ENCODE assay signal across 22 cellular contexts in genomic region chr6:153568601-153569000, GRCh38.
DNase-seq lines count a peak whose midpoint lies in the region; ATAC-seq and TF ChIP-seq lines count a peak whose summit lies in the region.
"Had no signal": no experiment of that assay in that cellular context is flagged by ENCODE, and none has a peak within 500 bp of the region (broad histone marks: within the 10 kb centered on the region; RNA-seq: fewer than 3 reads in every experiment).

No MANE protein-coding gene starts in this region.

- peak overlapping the region; percentile 75 for H3K27ac ChIP-seq in SK-N-MC
- H3K27ac ChIP-seq in neural progenitor cell: no peak overlapping the region
- H3K27ac ChIP-seq: adrenal gland, heart right ventricle, SJCRH30, stomach had no signal

- POLR2A ChIA-PET in BJ (lab: Charles Lee): no interaction called here

- H3K4me3 ChIP-seq in BJ (ENCODE audit: low read depth, low read length) (no peak overlapping the region), SK-N-MC (peak overlapping the region; percentile 61), epithelial cell of esophagus (ENCODE audit: low read length) (no peak overlapping the region), neural progenitor cell (no peak overlapping the region)
- H3K4me3 ChIP-seq: adrenal gland, heart right ventricle, SJCRH30, stomach had no signal

- H2AFZ ChIP-seq in neural progenitor cell (replicated peaks): peak overlapping the region; percentile 3

- H3K36me3 ChIP-seq in BJ (ENCODE audit: control insufficient read depth, insufficient read depth, low read length): no peaks in the 10 kb centered on the region
- H3K36me3 ChIP-seq in SK-N-MC (ENCODE audit: insufficient read depth, low read length): no peaks in the 10 kb centered on the region
- no peaks in the 10 kb centered on the region for H3K36me3 ChIP-seq in neural progenitor cell
- H3K36me3 ChIP-seq: adrenal gland, heart right ventricle, SJCRH30, stomach had no signal

- H3K9me3 Mint-ChIP-seq in neural progenitor cell: no peaks in the 10 kb centered on the region
- H3K9me3 Mint-ChIP-seq: activated T-helper 17 cell treated with anti-CD3 and anti-CD28 coated beads, Interleukin-2, amount 50 U/mL, for 72 hours had no signal

- peaks cover 2% of the 10 kb centered on the region for H3K27me3 Mint-ChIP-seq in neural progenitor cell (ENCODE audit: insufficient read depth, low read depth)
- H3K27me3 Mint-ChIP-seq: activated T-helper 17 cell treated with anti-CD3 and anti-CD28 coated beads, Interleukin-2, amount 50 U/mL, for 72 hours had no signal

- no peaks in the 10 kb centered on the region for H3K4me1 Mint-ChIP-seq in neural progenitor cell
- H3K4me1 Mint-ChIP-seq: activated T-helper 17 cell treated with anti-CD3 and anti-CD28 coated beads, Interleukin-2, amount 50 U/mL, for 72 hours; natural killer cell had no signal

- no peaks in the 10 kb centered on the region for H3K4me1 ChIP-seq in neural progenitor cell
- H3K4me1 ChIP-seq: adrenal gland, Caco-2, stomach had no signal

- DNase-seq in BJ (ENCODE audit: low read depth): peak; percentile 76
- peak; percentile 20 for DNase-seq in SK-N-MC (ENCODE audit: low read depth, low spot score)
- peak; percentile 2 for DNase-seq in epithelial cell of esophagus (ENCODE audit: low read depth)
- DNase-seq in neural progenitor cell (ENCODE audit: low spot score): no peak
- no peak for DNase-seq in G401 (ENCODE audit: low spot score)
- DNase-seq: activated CD4-positive, CD25-positive, alpha-beta regulatory T cell treated with anti-CD3 and anti-CD28 coated beads, Interleukin-2, amount 50 U/mL, for 72 hours; adrenal gland; Caco-2; EL; heart right ventricle; IMR-90; mammary epithelial cell; natural killer cell; NCI-H1930; SJCRH30; stimulated activated CD4-positive, alpha-beta T cell treated with anti-CD3 and anti-CD28 coated beads, Interleukin-1b, Interleukin-23, amount 100 ng/mL, for 48 hours; stomach; T-helper 9 cell had no signal

- H3K4me3 Mint-ChIP-seq in neural progenitor cell: no peak overlapping the region
- H3K4me3 Mint-ChIP-seq: activated T-helper 17 cell treated with anti-CD3 and anti-CD28 coated beads, Interleukin-2, amount 50 U/mL, for 72 hours; natural killer cell had no signal

- in situ Hi-C loops in G401 (cut with HindIII; ENCODE audit: low sequenced_read_pairs): no loop called here

- no peaks in the 10 kb centered on the region for H3K36me3 Mint-ChIP-seq in neural progenitor cell
- H3K36me3 Mint-ChIP-seq: natural killer cell had no signal

- ATAC-seq in esophagus mucosa (no peak), HG03039 (IDR thresholded peaks at IDR 0.05; ENCODE audit: unreplicated experiment) (no peak), GM19397 (IDR thresholded peaks at IDR 0.05; ENCODE audit: unreplicated experiment) (no peak)
- ATAC-seq: activated T-helper 17 cell treated with anti-CD3 and anti-CD28 coated beads, Interleukin-2, amount 50 U/mL, for 72 hours; heart right ventricle; natural killer cell had no signal

- no peak overlapping the region for H3K4me2 ChIP-seq in neural progenitor cell

- H3K79me2 ChIP-seq in neural progenitor cell (ENCODE audit: low read depth): no peaks in the 10 kb centered on the region

- CTCF ChIA-PET in BJ (lab: Yijun Ruan, JAX): interaction anchor here (1.1 kb wide), 1 partner anchor 15 kb away, joined by 3 read pairs; no protein-coding TSS in a partner anchor

- H3K27me3 ChIP-seq in BJ (ENCODE audit: control insufficient read depth, insufficient read depth, low read length) (no peaks in the 10 kb centered on the region), neural progenitor cell (no peaks in the 10 kb centered on the region)
- H3K27me3 ChIP-seq: adrenal gland, heart right ventricle, SJCRH30, stomach had no signal

- no peak for TF ChIP-seq CTCF in BJ (IDR thresholded peaks at IDR 0.05; ENCODE audit: insufficient read depth, low read depth, low read length)
- no peak for TF ChIP-seq CTCF in epithelial cell of esophagus (IDR thresholded peaks at IDR 0.05; ENCODE audit: insufficient read depth, low read depth, low read length, missing control alignments)
- TF ChIP-seq CTCF in neural progenitor cell (IDR thresholded peaks at IDR 0.05): no peak

- no peaks in the 10 kb centered on the region for H3F3A ChIP-seq in neural progenitor cell (ENCODE audit: low read depth)

- no peaks in the 10 kb centered on the region for H4K20me1 ChIP-seq in neural progenitor cell (ENCODE audit: low read depth)

- H3K27ac Mint-ChIP-seq in neural progenitor cell: no peak overlapping the region
- H3K27ac Mint-ChIP-seq: activated T-helper 17 cell treated with anti-CD3 and anti-CD28 coated beads, Interleukin-2, amount 50 U/mL, for 72 hours; natural killer cell had no signal

- H3K9me3 ChIP-seq in SK-N-MC (ENCODE audit: low read depth, low read length) (no peaks in the 10 kb centered on the region), neural progenitor cell (ENCODE audit: low read depth) (no peaks in the 10 kb centered on the region)
- H3K9me3 ChIP-seq: adrenal gland, Caco-2, heart right ventricle, SJCRH30, stomach had no signal

- no peak overlapping the region for H3K9ac ChIP-seq in SK-N-MC (ENCODE audit: insufficient read length)
- H3K9ac ChIP-seq in neural progenitor cell: no peak overlapping the region

Comparison
In these comparisons a context has a peak if more than half of its experiments do, and no peak if none do; other contexts are left out.
1. DNase-seq: peak in BJ (single experiment), SK-N-MC (single experiment) and epithelial cell of esophagus (single experiment); none in neural progenitor cell (single experiment) and G401 (single experiment).